ENCODE assay signal across 18 cellular contexts in genomic region chr13:46475586-46475991, GRCh38.
DNase-seq lines count a peak whose midpoint lies in the region; TF ChIP-seq lines count a peak whose summit lies in the region.
"Had no signal": no experiment of that assay in that cellular context is flagged by ENCODE, and none has a peak within 500 bp of the region (broad histone marks: within the 10 kb centered on the region; RNA-seq: fewer than 3 reads in every experiment).

No MANE protein-coding gene starts in this region.

- dilution Hi-C loops in mammary epithelial cell (cut with HindIII; ENCODE audit: low sequenced_read_pairs) = no loop called here

- no peaks in the 10 kb centered on the region for H3K36me3 Mint-ChIP-seq in MCF 10A (ENCODE audit: insufficient read depth, unreplicated experiment)
- no peaks in the 10 kb centered on the region for H3K36me3 Mint-ChIP-seq in nephron progenitor cell (ENCODE audit: low read depth)
- H3K36me3 Mint-ChIP-seq: activated naive CD4-positive, alpha-beta T cell treated with anti-CD3 and anti-CD28 coated beads, Interleukin-2, amount 10 ng/mL, durations not matched to agents 7 days and 5 days had no signal

- H3K36me3 ChIP-seq in mammary epithelial cell (ENCODE audit: insufficient read depth, low read length) (no peaks in the 10 kb centered on the region), vagina (no peaks in the 10 kb centered on the region), ovary (no peaks in the 10 kb centered on the region)
- H3K36me3 ChIP-seq: cardiac muscle cell, Peyer's patch, prostate gland had no signal

- H3K4me3 Mint-ChIP-seq in MCF 10A (ENCODE audit: unreplicated experiment) = no peak overlapping the region
- H3K4me3 Mint-ChIP-seq in nephron progenitor cell = no peak overlapping the region
- H3K4me3 Mint-ChIP-seq: activated naive CD4-positive, alpha-beta T cell treated with anti-CD3 and anti-CD28 coated beads, Interleukin-2, amount 10 ng/mL, durations not matched to agents 7 days and 5 days; endodermal cell had no signal

- no peak for TF ChIP-seq CTCF in MCF 10A (IDR thresholded peaks at IDR 0.05; ENCODE audit: unreplicated experiment)
- no peak for TF ChIP-seq CTCF in mammary epithelial cell (conservative IDR thresholded peaks at IDR 0.05 in 1 of 2, IDR thresholded peaks at IDR 0.05 in 1 of 2; ENCODE audit: extremely low read depth in 1 of 2, insufficient read depth in 1 of 2, low read depth in 1 of 2, low read length in 2 of 2)
- no peak for TF ChIP-seq CTCF in astrocyte of the spinal cord (IDR thresholded peaks at IDR 0.05; ENCODE audit: low read depth, low read length)
- TF ChIP-seq CTCF in vagina (IDR thresholded peaks at IDR 0.05) = no peak
- no peak for TF ChIP-seq CTCF in nephron progenitor cell (IDR thresholded peaks at IDR 0.05)
- no peak for TF ChIP-seq CTCF in ovary (IDR thresholded peaks at IDR 0.05)

- in situ Hi-C loops in mammary epithelial cell (cut with MboI; ENCODE audit: low sequenced_read_pairs in 2 of 2) = no loop called here
- in situ Hi-C loops in astrocyte of the spinal cord (cut with HindIII; ENCODE audit: low sequenced_read_pairs) = no loop called here

- H3K9ac ChIP-seq in mammary epithelial cell (ENCODE audit: insufficient read depth, low read length) = no peak overlapping the region

- H3K27ac ChIP-seq in mammary epithelial cell (ENCODE audit: insufficient read depth, low read depth, low read length) (no peak overlapping the region), vagina (peak overlapping the region; percentile 49), ovary (no peak overlapping the region)
- H3K27ac ChIP-seq: cardiac muscle cell, Peyer's patch, prostate gland had no signal

- H4K20me1 ChIP-seq in mammary epithelial cell (ENCODE audit: insufficient read depth, low read length) = no peaks in the 10 kb centered on the region

- peak; percentile 63 for DNase-seq in MCF 10A (ENCODE audit: unreplicated experiment)
- no peak for DNase-seq in mammary epithelial cell
- DNase-seq in astrocyte of the spinal cord (ENCODE audit: low read depth, low spot score) = peak; percentile 40
- peak; percentile 13 for DNase-seq in globus pallidus (ENCODE audit: low spot score)
- no peak for DNase-seq in vagina (ENCODE audit: extremely low spot score in 2 of 2)
- no peak for DNase-seq in T-helper 9 cell
- no peak for DNase-seq in nephron progenitor cell
- no peak for DNase-seq in ovary
- DNase-seq: activated CD4-positive, alpha-beta T cell treated with anti-CD3 and anti-CD28 coated beads for 1 hour; activated naive CD4-positive, alpha-beta T cell treated with anti-CD3 and anti-CD28 coated beads, Interleukin-2, amount 10 ng/mL, durations not matched to agents 7 days and 5 days; Caco-2; endodermal cell; kidney glomerular epithelial cell; NCI-H2081; NCI-H748 treated with DMSO at 0.1 percent for 48 hours; Peyer's patch had no signal

- BruUV-seq in MCF 10A (replicated peaks; lab: Mats Ljungman, UMichigan) (no TSS peak), mammary epithelial cell (replicated peaks; lab: Mats Ljungman, UMichigan) (no TSS peak)

- H3K79me2 ChIP-seq in mammary epithelial cell (ENCODE audit: insufficient read depth, low read length) = no peaks in the 10 kb centered on the region

- H3K27ac Mint-ChIP-seq in MCF 10A (ENCODE audit: low read depth, unreplicated experiment) (no peak overlapping the region), nephron progenitor cell (no peak overlapping the region)
- H3K27ac Mint-ChIP-seq: activated naive CD4-positive, alpha-beta T cell treated with anti-CD3 and anti-CD28 coated beads, Interleukin-2, amount 10 ng/mL, durations not matched to agents 7 days and 5 days; endodermal cell had no signal

- 89% methylated on average over 6 of the region's 6 CpGs for WGBS in mammary epithelial cell (ENCODE audit: low coverage, missing lambda C conversion rate)
- WGBS in ovary, 3 donors = 21 to 26% (median 23%) methylated on average over 6 of the region's 6 CpGs

- H3K27me3 ChIP-seq in mammary epithelial cell (ENCODE audit: insufficient read depth, low read length) (no peaks in the 10 kb centered on the region), vagina (no peaks in the 10 kb centered on the region), ovary (no peaks in the 10 kb centered on the region)
- H3K27me3 ChIP-seq: cardiac muscle cell, Peyer's patch had no signal

- peaks cover 15% of the 10 kb centered on the region for H3K27me3 Mint-ChIP-seq in MCF 10A (ENCODE audit: insufficient read depth, unreplicated experiment)
- H3K27me3 Mint-ChIP-seq in nephron progenitor cell (ENCODE audit: low read depth, poor library complexity) = no peaks in the 10 kb centered on the region
- H3K27me3 Mint-ChIP-seq: activated naive CD4-positive, alpha-beta T cell treated with anti-CD3 and anti-CD28 coated beads, Interleukin-2, amount 10 ng/mL, durations not matched to agents 7 days and 5 days had no signal

- CTCF ChIA-PET in MCF 10A (lab: Yijun Ruan, JAX) (interaction anchor here (0.6 to 1.5 kb wide), 3 partner anchors 9 to 384 kb away, joined by 3 to 5 read pairs (median 3); no protein-coding TSS in a partner anchor), mammary epithelial cell (lab: Charles Lee; ENCODE audit: low non-redundant PET) (no interaction called here)

- peaks cover 9% of the 10 kb centered on the region for H3K4me1 Mint-ChIP-seq in MCF 10A (ENCODE audit: insufficient read depth, unreplicated experiment)
- peaks cover 8% of the 10 kb centered on the region for H3K4me1 Mint-ChIP-seq in nephron progenitor cell
- H3K4me1 Mint-ChIP-seq: activated naive CD4-positive, alpha-beta T cell treated with anti-CD3 and anti-CD28 coated beads, Interleukin-2, amount 10 ng/mL, durations not matched to agents 7 days and 5 days had no signal

- no peaks in the 10 kb centered on the region for H3K9me3 ChIP-seq in mammary epithelial cell (replicated peaks; ENCODE audit: insufficient read depth, low read length)
- no peaks in the 10 kb centered on the region for H3K9me3 ChIP-seq in vagina
- peaks cover 0 to 3% of the 10 kb centered on the region in 2 donors for H3K9me3 ChIP-seq in ovary
- H3K9me3 ChIP-seq: Peyer's patch, prostate gland had no signal

- no peak overlapping the region for H3K4me3 ChIP-seq in mammary epithelial cell (replicated peaks in 1 of 3; ENCODE audit: insufficient read depth in 1 of 3, low read depth in 2 of 3, low read length in 3 of 3)
- H3K4me3 ChIP-seq in astrocyte of the spinal cord (ENCODE audit: low read depth, low read length) = no peak overlapping the region
- H3K4me3 ChIP-seq in vagina = no peak overlapping the region
- H3K4me3 ChIP-seq in ovary = no peak overlapping the region
- H3K4me3 ChIP-seq: cardiac muscle cell, Peyer's patch, prostate gland had no signal

- intact Hi-C loops in MCF 10A (cut with micrococcal nuclease) (no loop called here), mammary epithelial cell (cut with micrococcal nuclease) (no loop called here), vagina (cut with DNase I) (no loop called here), ovary (cut with DNase I) (no loop called here)

- POLR2A ChIA-PET in MCF 10A (lab: Yijun Ruan, JAX) = interaction anchor here (0.6 kb wide), 1 partner anchor 196 kb away, joined by 3 read pairs; no protein-coding TSS in a partner anchor

- no peak overlapping the region for H2AFZ ChIP-seq in mammary epithelial cell (ENCODE audit: low read depth, low read length)

- no peak for TF ChIP-seq EP300 in ovary (IDR thresholded peaks at IDR 0.05)

- H3K4me1 ChIP-seq in mammary epithelial cell (ENCODE audit: insufficient read depth, low read length) = no peaks in the 10 kb centered on the region
- H3K4me1 ChIP-seq in vagina = peaks cover 21% of the 10 kb centered on the region
- no peaks in the 10 kb centered on the region for H3K4me1 ChIP-seq in ovary (ENCODE audit: insufficient read depth)
- H3K4me1 ChIP-seq: Peyer's patch, prostate gland had no signal

- no peaks in the 10 kb centered on the region for H3K9me3 Mint-ChIP-seq in MCF 10A (ENCODE audit: unreplicated experiment)
- peaks cover 6% of the 10 kb centered on the region for H3K9me3 Mint-ChIP-seq in nephron progenitor cell
- H3K9me3 Mint-ChIP-seq: activated naive CD4-positive, alpha-beta T cell treated with anti-CD3 and anti-CD28 coated beads, Interleukin-2, amount 10 ng/mL, durations not matched to agents 7 days and 5 days; endodermal cell had no signal

- TF ChIP-seq POLR2A in vagina (IDR thresholded peaks at IDR 0.05) = no peak
- TF ChIP-seq POLR2A in ovary (IDR thresholded peaks at IDR 0.05) = no peak

- H3K4me2 ChIP-seq in mammary epithelial cell (ENCODE audit: insufficient read depth, low read depth, low read length) = no peak overlapping the region

Comparison
In these comparisons a context has a peak if more than half of its experiments do, and no peak if none do; other contexts are left out.
1. DNase-seq: peak in MCF 10A (single experiment), astrocyte of the spinal cord (single experiment) and globus pallidus (single experiment); none in mammary epithelial cell (single experiment), vagina (0 of 2), T-helper 9 cell (single experiment), nephron progenitor cell (single experiment) and ovary (0 of 5).